Comparison of ENCODE assay signal across 8 cellular contexts in the genomic region with DNA sequence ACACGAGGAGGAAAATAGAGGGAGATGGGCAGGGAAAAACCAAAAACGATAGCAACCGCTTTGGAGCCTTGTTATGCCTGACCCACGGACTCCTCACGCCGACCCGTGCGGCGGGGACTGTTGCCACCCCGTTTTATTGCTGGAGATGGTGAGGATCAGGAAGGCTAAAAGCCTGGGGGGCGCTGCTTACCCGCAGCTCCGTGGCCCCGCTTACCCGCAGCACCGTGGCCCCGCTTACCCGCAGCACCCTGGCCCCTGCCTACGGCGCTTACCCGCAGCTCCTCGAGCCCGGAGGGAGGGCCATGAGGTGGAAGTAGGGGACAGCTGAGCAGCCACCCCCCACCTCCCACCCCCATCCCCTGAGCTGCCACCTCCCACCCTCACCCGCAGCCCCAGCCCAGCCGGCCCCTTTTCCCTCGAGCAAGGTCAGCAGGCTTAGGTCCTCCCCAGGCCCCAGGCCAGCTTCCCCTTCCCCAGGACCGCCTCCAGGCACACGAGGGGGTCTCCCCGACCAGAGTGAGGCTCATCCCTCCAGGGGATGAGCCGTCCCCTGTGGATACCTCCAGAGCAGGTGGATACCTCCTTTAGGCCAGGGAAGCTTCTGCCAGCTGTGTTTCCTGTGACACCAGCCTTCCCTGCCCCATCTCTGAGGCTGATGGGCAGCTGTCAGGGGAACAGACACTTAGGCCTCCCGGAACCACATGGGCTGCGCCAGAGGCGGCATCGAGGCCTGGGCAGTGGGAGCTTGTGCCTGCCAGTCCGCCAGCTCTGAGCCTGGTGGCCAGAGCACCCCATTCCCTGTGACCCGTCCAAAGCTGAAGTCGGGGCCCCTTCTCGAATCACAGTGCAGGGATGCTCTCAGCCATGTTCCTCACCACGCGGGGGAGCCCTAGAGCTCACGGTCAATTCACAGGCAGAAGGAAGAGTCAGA.
DNase-seq lines count a peak whose midpoint lies in the region; ATAC-seq and TF ChIP-seq lines count a peak whose summit lies in the region.

No MANE protein-coding gene starts in this region.

- no peaks in the 10 kb centered on the region for H3K79me2 ChIP-seq in DND-41 (ENCODE audit: insufficient read depth, low read length)

- no peak overlapping the region for H3K27ac ChIP-seq in DND-41 (ENCODE audit: low read length)

- peak; percentile 70 for TF ChIP-seq CTCF in DND-41 (IDR thresholded peaks at IDR 0.05; ENCODE audit: borderline replicate concordance, extremely low read depth, low read length, poor library complexity, severe bottlenecking)

- H3K9ac ChIP-seq in DND-41 (ENCODE audit: low read depth, low read length), result no peak overlapping the region

- H4K20me1 ChIP-seq in DND-41 (ENCODE audit: insufficient read depth, low read length), result no peaks in the 10 kb centered on the region; the same call in 1 of the 2 replicates

- no peak overlapping the region for H3K4me3 ChIP-seq in DND-41 (ENCODE audit: low read depth in 1 of 2, low read length in 2 of 2)

- H3K9me3 ChIP-seq in DND-41 (ENCODE audit: insufficient read depth, low read length, severe bottlenecking), result no peaks in the 10 kb centered on the region

- DNase-seq in DND-41, result peak; percentile 66
- peak; percentile 19 for DNase-seq in LHCN-M2 (ENCODE audit: low read depth)
- peak; percentile 75 for DNase-seq in activated CD4-positive, CD25-positive, alpha-beta regulatory T cell treated with anti-CD3 and anti-CD28 coated beads, Interleukin-2, amount 50 U/mL, for 72 hours
- DNase-seq in cerebellar cortex (ENCODE audit: low spot score), result peak; percentile 69
- peak; percentile 88 for DNase-seq in mesenteric fat pad (ENCODE audit: low spot score)
- DNase-seq in stimulated activated CD8-positive, alpha-beta memory T cell treated with anti-CD3 and anti-CD28 coated beads, Interleukin-4, amount 100 ng/mL, for 48 hours, result peak; percentile 90

- peaks cover 7% of the 10 kb centered on the region for H3K4me1 ChIP-seq in DND-41 (ENCODE audit: insufficient read depth, low read length)

- H2AFZ ChIP-seq in DND-41 (ENCODE audit: low read depth, low read length), result no peak overlapping the region; the same call in 1 of the 2 replicates

- H3K27me3 ChIP-seq in DND-41 (ENCODE audit: insufficient read depth, low read length, poor library complexity), result peaks cover 4% of the 10 kb centered on the region

- ATAC-seq in DND-41 (ENCODE audit: insufficient read depth, low read depth) (peak; percentile 74), GM18511 (IDR thresholded peaks at IDR 0.05; ENCODE audit: unreplicated experiment) (no peak), HG03108 (IDR thresholded peaks at IDR 0.05; ENCODE audit: unreplicated experiment) (no peak)

- H3K36me3 ChIP-seq in DND-41 (ENCODE audit: insufficient read depth, low read length), result no peaks in the 10 kb centered on the region

- H3K4me2 ChIP-seq in DND-41 (ENCODE audit: insufficient read depth, low read length), result no peak overlapping the region

Comparison
In these comparisons a context has a peak if more than half of its experiments do, and no peak if none do; other contexts are left out.
1. DNase-seq: peak in every context shown above with its lines; median percentile 90 in stimulated activated CD8-positive, alpha-beta memory T cell treated with anti-CD3 and anti-CD28 coated beads, Interleukin-4, amount 100 ng/mL, for 48 hours; 88 in mesenteric fat pad; 75 in activated CD4-positive, CD25-positive, alpha-beta regulatory T cell treated with anti-CD3 and anti-CD28 coated beads, Interleukin-2, amount 50 U/mL, for 72 hours; 69 in cerebellar cortex; 66 in DND-41; 19 in LHCN-M2.